Comparison of ENCODE assay signal across 8 cellular contexts in the genomic region with DNA sequence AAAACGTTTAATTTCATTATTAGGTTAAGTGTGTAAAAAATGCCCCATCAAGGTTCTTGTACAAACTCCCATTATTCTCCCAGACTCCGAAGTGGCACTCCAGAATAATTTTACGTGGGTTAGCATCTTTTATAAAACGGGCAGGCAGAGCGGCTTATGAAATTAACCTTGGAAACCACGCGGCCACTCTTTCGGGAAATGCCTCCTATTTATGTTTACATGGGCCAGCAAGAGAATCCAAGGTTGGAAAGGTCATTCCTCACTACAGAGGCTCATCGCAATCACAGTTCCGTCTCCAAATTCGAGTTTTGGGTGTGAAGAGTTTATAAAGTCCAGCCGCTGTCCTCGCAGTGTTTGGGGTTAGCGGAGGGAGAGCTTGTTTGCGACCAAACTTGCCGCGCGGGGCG. TPM values are rescaled to one million over a fixed set of nuclear protein-coding genes. Genes with fewer than 3 reads are reported as not detected.
A peak's percentile ranks its signal among the peaks of the same experiment; 100 is the strongest.
DNase-seq lines count a peak whose midpoint lies in the region; ATAC-seq, FAIRE-seq and TF ChIP-seq lines count a peak whose summit lies in the region.

No MANE protein-coding gene starts in this region.

- peak overlapping the region; percentile 71 to 97 for H3K9ac ChIP-seq in K562 (ENCODE audit: insufficient read depth in 1 of 2, low read depth in 2 of 2, low read length in 2 of 2)

- no peak for FAIRE-seq in K562 (lab: Jason Lieb, UNC)

- CTCF ChIA-PET in K562 (lab: Yijun Ruan, JAX; ENCODE audit: low intra/inter-chr PET ratio) = no interaction called here

- H3K4me3 ChIP-seq in HFF-Myc (replicated peaks; ENCODE audit: low read depth, low read length) = peak overlapping the region; percentile 53
- H3K4me3 ChIP-seq in K562 = peak overlapping the region; percentile 73
- peak overlapping the region; percentile 22 for H3K4me3 ChIP-seq in mucosa of descending colon

- TSS peak; percentile 98 for BruUV-seq in K562 (replicated peaks; lab: Mats Ljungman, UMichigan)

- H3K36me3 ChIP-seq in K562 (ENCODE audit: control insufficient read depth, insufficient read depth, low read length) = no peaks in the 10 kb centered on the region
- no peaks in the 10 kb centered on the region for H3K36me3 ChIP-seq in mucosa of descending colon (ENCODE audit: low read depth)

- POLR2A ChIA-PET in K562 (lab: Yijun Ruan, JAX) = interaction anchor here (0.6 to 2.3 kb wide), 16 partner anchors 10 to 659 kb away, joined by 3 to 15 read pairs (median 3); no protein-coding TSS in a partner anchor

- peak overlapping the region; percentile 88 for H2AFZ ChIP-seq in K562 (ENCODE audit: low read depth, low read length)

- peak overlapping the region; percentile 78 for H3K4me2 ChIP-seq in K562 (ENCODE audit: insufficient read depth, low read length)

- H3K79me2 ChIP-seq in K562 (ENCODE audit: control insufficient read depth, insufficient read depth, low read length) = no peaks in the 10 kb centered on the region

- no peak for ATAC-seq in K562
- ATAC-seq in mucosa of descending colon = no peak
- ATAC-seq in GM19023 (IDR thresholded peaks at IDR 0.05; ENCODE audit: unreplicated experiment) = no peak

- no peak for TF ChIP-seq POLR2A in K562 (conservative IDR thresholded peaks at IDR 0.05)

- in situ Hi-C loops in ACHN (cut with HindIII; ENCODE audit: low pct_ligation_motif_present, low pct_unique_long_range_greater_than_20kb, low sequenced_read_pairs) (no loop called here), K562 (cut with MboI) (no loop called here)

- WGBS in K562 (ENCODE audit: insufficient coverage, low coverage, missing lambda C conversion rate) = 1% methylated on average over 19 of the region's 19 CpGs

- H4K20me1 ChIP-seq in K562 (replicated peaks; ENCODE audit: control insufficient read depth, insufficient read depth, low read length) = no peaks in the 10 kb centered on the region

- DNase-seq in ACHN (peak; percentile 9), HFF-Myc (ENCODE audit: extremely low read depth, low read depth) (no peak), K562 (ENCODE audit: extremely low read depth in 1 of 4, low spot score in 3 of 4) (peak in 1 of 4 experiments; percentile 10), mucosa of descending colon (peak in 1 of 3 donors; percentile 70), NCI-H524 treated with DMSO at 0.1 percent for 48 hours (lab: John Stamatoyannopoulos, UW) (no peak), pons (ENCODE audit: low spot score) (no peak), COLO829 (ENCODE audit: low spot score) (no peak)

- peaks cover 10 to 19% of the 10 kb centered on the region in 2 experiments for H3K4me1 ChIP-seq in K562 (replicated peaks in 1 of 2; ENCODE audit: control insufficient read depth in 2 of 2, insufficient read depth in 2 of 2, low read length in 2 of 2)
- H3K4me1 ChIP-seq in mucosa of descending colon (ENCODE audit: low read depth) = peaks cover 24% of the 10 kb centered on the region

- no peak for TF ChIP-seq RAD21 in K562 (CRISPR knock-in tag; conservative IDR thresholded peaks at IDR 0.05 in 1 of 2, IDR thresholded peaks at IDR 0.05 in 1 of 2)

- no peaks in the 10 kb centered on the region for H3K9me3 ChIP-seq in K562 (replicated peaks; ENCODE audit: control insufficient read depth, insufficient read depth, low read depth, low read length)
- no peaks in the 10 kb centered on the region for H3K9me3 ChIP-seq in mucosa of descending colon

- H3K27ac ChIP-seq in K562 (ENCODE audit: extremely low read depth, low read depth, low read length) = peak overlapping the region; percentile 83

- no peaks in the 10 kb centered on the region for H3K9me1 ChIP-seq in K562 (ENCODE audit: control insufficient read depth, insufficient read depth, low read length)

- no peak for TF ChIP-seq EP300 in K562 (IDR thresholded peaks at IDR 0.05; ENCODE audit: low read length)

- TF ChIP-seq CTCF in HFF-Myc (IDR thresholded peaks at IDR 0.05; ENCODE audit: low read depth, low read length, missing control alignments) (no peak), K562 (IDR thresholded peaks at IDR 0.05 in 2 of 3, conservative IDR thresholded peaks at IDR 0.05 in 1 of 3; ENCODE audit: insufficient read depth in 2 of 3, low read depth in 1 of 3, low read length in 3 of 3) (0 out of 6 replicates have a peak, but pooled peaks of 1 of the 3 experiments have one; percentile 22), mucosa of descending colon (IDR thresholded peaks at IDR 0.05) (no peak)

- no peaks in the 10 kb centered on the region for H3K27me3 ChIP-seq in K562 (ENCODE audit: control insufficient read depth in 2 of 2, insufficient read depth in 2 of 2, low read length in 2 of 2)

- intact Hi-C loops in K562 (cut with micrococcal nuclease) (loop anchor here (2.0 kb wide), 1 partner anchor 33 kb away; no protein-coding TSS in a partner anchor), mucosa of descending colon (cut with DNase I, micrococcal nuclease) (no loop called here)

TF ChIP-seq in K562, 482 proteins besides CTCF, POLR2A, EP300 and RAD21 (continues in another document):
- 0 out of 2 replicates have a peak, but pooled peaks have one; percentile 20 for TF ChIP-seq CBFB (CRISPR knock-in tag; IDR thresholded peaks at IDR 0.05)
- TF ChIP-seq ARNT (IDR thresholded peaks at IDR 0.05) = peak in 1 of 2 experiments; percentile 22; a peak in 1 of 4 replicates
- no peak for TF ChIP-seq RCOR1 (IDR thresholded peaks at IDR 0.05; ENCODE audit: borderline replicate concordance in 1 of 2, low read depth in 2 of 2, low read length in 2 of 2)
- TF ChIP-seq FOXJ2 (tag; IDR thresholded peaks at IDR 0.05) = no peak
- peak; percentile 36 to 39; a peak in 1 of 4 replicates for TF ChIP-seq FOXK2 (conservative IDR thresholded peaks at IDR 0.05 in 1 of 2, IDR thresholded peaks at IDR 0.05 in 1 of 2; ENCODE audit: low read depth in 2 of 2)
- no peak for TF ChIP-seq NUFIP1 (IDR thresholded peaks at IDR 0.05; ENCODE audit: partially characterized antibody)
- no peak for TF ChIP-seq KLF13 (tag; IDR thresholded peaks at IDR 0.05; ENCODE audit: borderline replicate concordance, low read depth)
- no peak for TF ChIP-seq ZNF79 (CRISPR knock-in tag; IDR thresholded peaks at IDR 0.05; ENCODE audit: low read depth)
- TF ChIP-seq KDM4B (IDR thresholded peaks at IDR 0.05; ENCODE audit: borderline replicate concordance in 2 of 2, low read depth in 1 of 2) = no peak
- TF ChIP-seq, protein P1, sequence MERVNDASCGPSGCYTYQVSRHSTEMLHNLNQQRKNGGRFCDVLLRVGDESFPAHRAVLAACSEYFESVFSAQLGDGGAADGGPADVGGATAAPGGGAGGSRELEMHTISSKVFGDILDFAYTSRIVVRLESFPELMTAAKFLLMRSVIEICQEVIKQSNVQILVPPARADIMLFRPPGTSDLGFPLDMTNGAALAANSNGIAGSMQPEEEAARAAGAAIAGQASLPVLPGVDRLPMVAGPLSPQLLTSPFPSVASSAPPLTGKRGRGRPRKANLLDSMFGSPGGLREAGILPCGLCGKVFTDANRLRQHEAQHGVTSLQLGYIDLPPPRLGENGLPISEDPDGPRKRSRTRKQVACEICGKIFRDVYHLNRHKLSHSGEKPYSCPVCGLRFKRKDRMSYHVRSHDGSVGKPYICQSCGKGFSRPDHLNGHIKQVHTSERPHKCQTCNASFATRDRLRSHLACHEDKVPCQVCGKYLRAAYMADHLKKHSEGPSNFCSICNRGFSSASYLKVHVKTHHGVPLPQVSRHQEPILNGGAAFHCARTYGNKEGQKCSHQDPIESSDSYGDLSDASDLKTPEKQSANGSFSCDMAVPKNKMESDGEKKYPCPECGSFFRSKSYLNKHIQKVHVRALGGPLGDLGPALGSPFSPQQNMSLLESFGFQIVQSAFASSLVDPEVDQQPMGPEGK (CRISPR knock-in tag; IDR thresholded peaks at IDR 0.05; ENCODE audit: borderline replicate concordance) = no peak
- no peak for TF ChIP-seq ARHGAP35 (IDR thresholded peaks at IDR 0.05; ENCODE audit: partially characterized antibody)
- TF ChIP-seq, protein P2, sequence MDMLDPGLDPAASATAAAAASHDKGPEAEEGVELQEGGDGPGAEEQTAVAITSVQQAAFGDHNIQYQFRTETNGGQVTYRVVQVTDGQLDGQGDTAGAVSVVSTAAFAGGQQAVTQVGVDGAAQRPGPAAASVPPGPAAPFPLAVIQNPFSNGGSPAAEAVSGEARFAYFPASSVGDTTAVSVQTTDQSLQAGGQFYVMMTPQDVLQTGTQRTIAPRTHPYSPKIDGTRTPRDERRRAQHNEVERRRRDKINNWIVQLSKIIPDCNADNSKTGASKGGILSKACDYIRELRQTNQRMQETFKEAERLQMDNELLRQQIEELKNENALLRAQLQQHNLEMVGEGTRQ (CRISPR knock-in tag; IDR thresholded peaks at IDR 0.05) = no peak
- 0 out of 2 replicates have a peak, but pooled peaks have one; percentile 19 for TF ChIP-seq SMARCA4 (IDR thresholded peaks at IDR 0.05)
- 0 out of 2 replicates have a peak, but pooled peaks have one; percentile 4 for TF ChIP-seq MTA2 (IDR thresholded peaks at IDR 0.05; ENCODE audit: low read depth)
- TF ChIP-seq NELFE (IDR thresholded peaks at IDR 0.05; ENCODE audit: insufficient read depth, insufficient read length) = no peak
- no peak for TF ChIP-seq SP2 (IDR thresholded peaks at IDR 0.05; ENCODE audit: extremely low read depth, low read depth, low read length, poor library complexity, severe bottlenecking)
- no peak for TF ChIP-seq ETV6 (IDR thresholded peaks at IDR 0.05; ENCODE audit: borderline replicate concordance in 1 of 2, low read depth in 2 of 2, low read length in 1 of 2)
- TF ChIP-seq ETV6 (CRISPR knock-in tag; IDR thresholded peaks at IDR 0.05; ENCODE audit: borderline replicate concordance) = peak; percentile 62; the same call in 1 of the 2 replicates

RNA-seq across cellular contexts. Expression of a gene that starts 1.2 kb away (rescaled TPM):
- 4.3 and 7.6 TPM in 2 replicates for total RNA-seq in K562 (2011; cell fraction: chromatin; rRNA removed; ENCODE audit: low replicate concordance)
- total RNA-seq in K562 (2011; cell fraction: nucleolus; rRNA removed) = 7.0 and 8.0 TPM in 2 replicates
- 8.5 and 8.9 TPM in 2 replicates for total RNA-seq in K562 (2011; cell fraction: nucleoplasm; rRNA removed)
- 8.3 and 10.2 TPM in 2 replicates for total RNA-seq in K562 (2014; rRNA removed)
- total RNA-seq in K562 (2014; rRNA removed; fragmentation: Illumina TruSeq; extraction: Trizol) = 4.3 and 5.8 TPM in 2 replicates
- 5.2 and 5.7 TPM in 2 replicates for total RNA-seq in K562 (2015; rRNA removed; fragmentation: Illumina TruSeq; extraction: Trizol)
- 11.3 and 13.2 TPM in 2 replicates for total RNA-seq in K562 (2021)
- polyA plus RNA-seq in K562 (2011; rRNA removed) = 3.4 and 3.5 TPM in 2 replicates
- 4.0 and 6.5 TPM in 2 replicates for polyA plus RNA-seq in K562 (2011; cell fraction: cytosol; rRNA removed)
- 9.3 and 9.5 TPM in 2 replicates for polyA plus RNA-seq in K562 (2011; cell fraction: nucleus; rRNA removed)
- 9.5 and 12.2 TPM in 2 replicates for polyA plus RNA-seq in K562 (2012)
- polyA plus RNA-seq in K562 (2014; fragmentation: Illumina TruSeq; extraction: Trizol) = 7.1 and 8.7 TPM in 2 replicates
- under 1 TPM; 0.62 to 0.98 TPM for polyA plus RNA-seq in K562 (2014; fragmentation: Nextera tagmentation; extraction: Ambion mirVana)
- 3.9 and 10.6 TPM in 2 replicates for polyA plus RNA-seq in K562 (2014; rRNA removed)
- 1.7 and 2.3 TPM in 2 replicates for polyA minus RNA-seq in K562 (2011; rRNA and poly(A)+ RNA removed)
- polyA minus RNA-seq in K562 (2011; cell fraction: cytosol; rRNA and poly(A)+ RNA removed) = 2.2 and 2.7 TPM in 2 replicates
- 2.3 and 4.4 TPM in 2 replicates for polyA minus RNA-seq in K562 (2011; cell fraction: nucleus; rRNA and poly(A)+ RNA removed)
- 100 to 1,000 TPM in 2 of 3 donors, 10 to 100 TPM in 1; 58.0 to 152 (median 117) TPM for total RNA-seq in mucosa of descending colon

Comparison
In these comparisons a context has a peak if more than half of its experiments do, and no peak if none do; other contexts are left out.
1. H3K4me3 ChIP-seq: peak in every context shown above with its lines; median percentile 73 in K562; 53 in HFF-Myc; 22 in mucosa of descending colon.
2. RNA of a gene that starts 1.2 kb away (total RNA-seq): 58.0 to 152 TPM in mucosa of descending colon; 4.3 to 13.2 TPM in K562; every median in the first group is over 4 times any median in the second.